In the genomic region with DNA sequence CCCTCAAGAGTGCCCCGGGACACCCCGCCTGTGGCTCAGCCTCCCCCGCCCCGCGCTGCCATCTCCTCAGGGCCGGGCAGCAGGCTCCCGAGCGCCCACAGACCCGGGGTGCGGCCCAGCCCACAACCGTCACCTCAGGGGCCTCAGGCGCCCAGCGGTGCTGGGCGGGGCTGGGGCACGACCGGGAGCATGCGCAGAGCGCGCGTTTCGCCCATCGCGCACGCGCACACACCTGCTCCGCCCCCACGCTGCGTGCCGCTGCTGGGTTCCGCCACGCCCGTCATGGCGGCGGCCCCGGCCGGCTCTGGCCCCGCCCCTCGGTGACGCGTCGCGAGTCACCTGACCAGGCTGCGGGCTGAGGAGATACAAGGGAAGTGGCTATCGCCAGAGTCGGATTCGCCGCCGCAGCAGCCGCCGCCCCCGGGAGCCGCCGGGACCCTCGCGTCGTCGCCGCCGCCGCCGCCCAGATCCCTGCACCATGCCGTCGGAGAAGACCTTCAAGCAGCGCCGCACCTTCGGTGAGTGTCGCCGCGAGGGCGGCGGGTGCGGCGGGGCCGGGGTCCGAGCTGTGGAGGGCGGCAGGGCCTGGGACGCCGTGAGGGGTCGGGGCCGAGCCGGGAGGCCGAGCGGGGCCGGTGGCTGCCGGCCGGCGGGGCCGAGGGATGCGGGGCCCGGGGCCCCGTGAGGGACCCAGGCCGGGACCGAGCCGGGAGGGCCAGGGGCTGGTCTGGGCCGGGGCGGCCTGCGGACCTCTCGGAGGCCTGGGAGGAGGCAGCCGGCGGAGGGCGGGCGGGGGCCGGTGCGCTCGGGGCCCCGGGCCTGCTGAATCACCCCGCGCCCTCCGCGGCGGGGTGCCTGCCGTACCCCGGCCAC, we compare ENCODE assay signal across 8 cellular contexts. TPM values are rescaled to one million over a fixed set of nuclear protein-coding genes. Genes with fewer than 3 reads are reported as not detected.
A peak's percentile ranks its signal among the peaks of the same experiment; 100 is the strongest.
DNase-seq lines count a peak whose midpoint lies in the region; ATAC-seq and TF ChIP-seq lines count a peak whose summit lies in the region.

Gene MAP1LC3B, plus strand, starts transcription at position 387 of the 873 bp plus-strand sequence. Its CDS starts 92 bp downstream, at position 479.

- no peaks in the 10 kb centered on the region for H3K9me3 Mint-ChIP-seq in activated B cell treated with CpG ODN at 0.5 μM for 24 hours

- intact Hi-C loops in activated B cell treated with CpG ODN at 0.5 μM for 24 hours (cut with micrococcal nuclease) (loop anchor here (1.0 to 5.0 kb wide), 5 partner anchors 8 to 830 kb away; partner anchors contain the start of genes BANP, KLHDC4 and ZCCHC14), spleen (cut with DNase I; ENCODE audit: low total_unique reads) (no loop called here)

- peaks cover 22 to 82% (median 61%) of the 10 kb centered on the region in 6 donors for H3K4me1 ChIP-seq in spleen

- CTCF ChIA-PET in activated B cell treated with CpG ODN at 0.5 μM for 24 hours (lab: Charles Lee), result interaction anchor here (1.6 to 2.4 kb wide), 2 partner anchors 9 to 243 kb away, joined by 6 to 14 read pairs; partner anchors contain the start of gene FBXO31

- H3K27me3 Mint-ChIP-seq in activated B cell treated with CpG ODN at 0.5 μM for 24 hours, result no peaks in the 10 kb centered on the region

- peak; percentile 92 for TF ChIP-seq POLR2A in GM18951 (IDR thresholded peaks at IDR 0.05; ENCODE audit: extremely low read depth, insufficient read depth, insufficient read length)
- TF ChIP-seq POLR2A in spleen (IDR thresholded peaks at IDR 0.05), result peak; percentile 94

- H3K27ac Mint-ChIP-seq in activated B cell treated with CpG ODN at 0.5 μM for 24 hours, result peak within 1 kb of the TSS; percentile 92

- peaks cover 0 to 18% (median 0%) of the 10 kb centered on the region in 6 donors for H3K36me3 ChIP-seq in spleen

- in situ Hi-C loops in GM18951 (cut with MboI; ENCODE audit: low sequenced_read_pairs, unreplicated experiment), result no loop called here

- H3K36me3 Mint-ChIP-seq in activated B cell treated with CpG ODN at 0.5 μM for 24 hours (ENCODE audit: low read depth), result peaks cover 21% of the 10 kb centered on the region

- H3K27me3 ChIP-seq in spleen (replicated peaks in 1 of 7), result no peaks in the 10 kb centered on the region

- POLR2A ChIA-PET in activated B cell treated with CpG ODN at 0.5 μM for 24 hours (lab: Charles Lee), result interaction anchor here (1.6 to 4.3 kb wide), 2 partner anchors 9 to 75 kb away, joined by 5 to 48 read pairs; partner anchors contain the start of genes C16orf95 and FBXO31

- 0 to 1% (median 1%) methylated on average over 9 to 113 of the region's 113 CpGs for WGBS in spleen, 5 donors

- DNase-seq in AG08395 (ENCODE audit: low spot score) (peak; percentile 98), NCI-H345 (lab: John Stamatoyannopoulos, UW) (peak; percentile 90), activated B cell treated with CpG ODN at 0.5 μM for 24 hours (peak; percentile 100), cardiac fibroblast (ENCODE audit: low read depth in 2 of 2) (peak; percentile 96 to 98), inferior parietal cortex (ENCODE audit: extremely low spot score) (peak; percentile 95), spleen (peak; percentile 99)

- ATAC-seq in HG03175 (IDR thresholded peaks at IDR 0.05; ENCODE audit: unreplicated experiment) (peak; percentile 58), activated B cell treated with CpG ODN at 0.5 μM for 24 hours (ENCODE audit: low read depth) (peak; percentile 64)

- H3K27ac ChIP-seq in spleen, result peak within 1 kb of the TSS; percentile 91 to 99 (median 98)

- no peaks in the 10 kb centered on the region for H3K9me3 ChIP-seq in spleen

- H3K4me3 ChIP-seq in cardiac fibroblast (replicated peaks in 1 of 2; ENCODE audit: low read depth in 2 of 2, low read length in 2 of 2) (peak within 1 kb of the TSS; percentile 82 to 92), spleen (peak within 1 kb of the TSS; percentile 50 to 82 (median 70))

- H3K4me3 Mint-ChIP-seq in activated B cell treated with CpG ODN at 0.5 μM for 24 hours, result peak within 1 kb of the TSS; percentile 92

- TF ChIP-seq CTCF in activated B cell treated with CpG ODN at 0.5 μM for 24 hours (IDR thresholded peaks at IDR 0.05) (no peak), cardiac fibroblast (IDR thresholded peaks at IDR 0.05; ENCODE audit: low read depth, low read length) (no peak), spleen (IDR thresholded peaks at IDR 0.05 in 8 of 11, conservative IDR thresholded peaks at IDR 0.05 in 3 of 11) (peak in 1 of 11 experiments; percentile 25)

- H3K4me1 Mint-ChIP-seq in activated B cell treated with CpG ODN at 0.5 μM for 24 hours, result peaks cover 53% of the 10 kb centered on the region

RNA-seq across cellular contexts. Expression of gene MAP1LC3B, which starts in this region (rescaled TPM):
- total RNA-seq in activated B cell treated with CpG ODN at 0.5 μM for 24 hours (52.9 and 53.9 TPM in 2 replicates), spleen (10 to 100 TPM; 47.6 to 71.4 (median 61.7) TPM)
- polyA plus RNA-seq in spleen, result 10 to 100 TPM; 32.3 to 50.4 (median 46.5) TPM

Comparison
In these comparisons a context has a peak if more than half of its experiments do, and no peak if none do; other contexts are left out.
1. Peak in every context shown above with its lines: DNase-seq, ATAC-seq, H3K4me3 ChIP-seq and H3K27ac ChIP-seq.